24 cellular contexts compared by ENCODE assay signal in the genomic region with DNA sequence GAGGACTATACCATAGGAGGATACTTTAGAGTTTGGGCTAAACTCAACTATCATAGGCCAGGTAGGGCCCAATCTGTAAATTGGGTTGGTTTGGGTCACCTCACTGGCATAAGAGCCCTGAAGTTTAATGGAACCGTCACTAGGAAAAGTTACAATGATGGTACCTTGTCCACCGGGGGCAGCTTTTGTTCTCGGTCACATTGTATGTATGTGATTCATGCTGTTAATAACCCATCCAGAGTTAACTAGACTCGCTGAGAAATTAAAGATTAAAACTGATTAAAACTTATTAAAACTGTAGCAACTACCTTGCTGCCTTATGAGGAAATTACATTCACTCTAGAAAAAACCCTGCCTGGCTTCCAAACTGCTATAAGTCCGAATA.
A peak's percentile ranks its signal among the peaks of the same experiment; 100 is the strongest.
DNase-seq lines count a peak whose midpoint lies in the region; ATAC-seq and TF ChIP-seq lines count a peak whose summit lies in the region.
"Had no signal": no experiment of that assay in that cellular context is flagged by ENCODE, and none has a peak within 500 bp of the region (broad histone marks: within the 10 kb centered on the region; RNA-seq: fewer than 3 reads in every experiment).

No MANE protein-coding gene starts in this region.

- no peak overlapping the region for H3K4me3 ChIP-seq in BE2C (ENCODE audit: low read depth, low read length)
- H3K4me3 ChIP-seq in RWPE2 (ENCODE audit: severe bottlenecking), result no peak overlapping the region
- no peak overlapping the region for H3K4me3 ChIP-seq in transverse colon
- H3K4me3 ChIP-seq: breast epithelium, gastrocnemius medialis, HAP-1, testis had no signal

- H3K36me3 ChIP-seq in BE2C (no peaks in the 10 kb centered on the region), RWPE2 (ENCODE audit: low read depth) (no peaks in the 10 kb centered on the region), transverse colon (no peaks in the 10 kb centered on the region)
- H3K36me3 ChIP-seq: breast epithelium, gastrocnemius medialis, HAP-1 had no signal

- TF ChIP-seq CTCF in BE2C (IDR thresholded peaks at IDR 0.05; ENCODE audit: low read depth, low read length) (peak; percentile 27), HFFc6 (IDR thresholded peaks at IDR 0.05) (0 out of 2 replicates have a peak, but pooled peaks have one; percentile 17), RWPE2 (IDR thresholded peaks at IDR 0.05; ENCODE audit: poor library complexity, severe bottlenecking) (peak; percentile 5), transverse colon (IDR thresholded peaks at IDR 0.05) (no peak)

- intact Hi-C loops in transverse colon (cut with DNase I; ENCODE audit: low total_unique reads), result no loop called here

- no peak overlapping the region for H3K4me3 Mint-ChIP-seq in HFFc6
- H3K4me3 Mint-ChIP-seq: activated CD4-positive, alpha-beta T cell treated with anti-CD3 and anti-CD28 coated beads for 36 hours; activated CD8-positive, alpha-beta T cell treated with anti-CD3 and anti-CD28 coated beads, Interleukin-2, amount 10 ng/mL, durations not matched to agents 7 days and 5 days; activated naive CD4-positive, alpha-beta T cell treated with anti-CD3 and anti-CD28 coated beads, Interleukin-2, amount 10 ng/mL, durations not matched to agents 7 days and 5 days; CD4-positive, alpha-beta memory T cell; nephron progenitor cell; T-helper 2 cell treated with Interferon-gamma antibody and Interleukin-4, amounts not matched to agents 5 μg/mL and 100 μg/mL, for 36 hours had no signal

- peaks cover 9% of the 10 kb centered on the region for H3K36me3 Mint-ChIP-seq in HFFc6 (ENCODE audit: low read depth)
- H3K36me3 Mint-ChIP-seq: activated naive CD4-positive, alpha-beta T cell treated with anti-CD3 and anti-CD28 coated beads, Interleukin-2, amount 10 ng/mL, durations not matched to agents 7 days and 5 days; CD4-positive, alpha-beta memory T cell had no signal

- 77 to 92% methylated on average over 3 to 5 of the region's 5 CpGs for WGBS in transverse colon (ENCODE audit: low coverage in 1 of 2), 2 donors

- H3K9me3 ChIP-seq in BE2C (no peaks in the 10 kb centered on the region), RWPE2 (ENCODE audit: severe bottlenecking) (no peaks in the 10 kb centered on the region), transverse colon (no peaks in the 10 kb centered on the region)
- H3K9me3 ChIP-seq: breast epithelium, gastrocnemius medialis, HAP-1, testis had no signal

- H3K4me1 ChIP-seq in BE2C, result peaks cover 4% of the 10 kb centered on the region
- peaks cover 11% of the 10 kb centered on the region for H3K4me1 ChIP-seq in RWPE2 (ENCODE audit: insufficient read depth, poor library complexity, severe bottlenecking)
- no peaks in the 10 kb centered on the region for H3K4me1 ChIP-seq in transverse colon
- H3K4me1 ChIP-seq: breast epithelium, gastrocnemius medialis, HAP-1, testis had no signal

- H3K27ac Mint-ChIP-seq in HFFc6, result peak overlapping the region; percentile 10
- H3K27ac Mint-ChIP-seq: activated CD4-positive, alpha-beta T cell treated with anti-CD3 and anti-CD28 coated beads for 36 hours; activated CD8-positive, alpha-beta T cell treated with anti-CD3 and anti-CD28 coated beads, Interleukin-2, amount 10 ng/mL, durations not matched to agents 7 days and 5 days; activated naive CD4-positive, alpha-beta T cell treated with anti-CD3 and anti-CD28 coated beads, Interleukin-2, amount 10 ng/mL, durations not matched to agents 7 days and 5 days; CD4-positive, alpha-beta memory T cell; nephron progenitor cell; T-helper 2 cell treated with Interferon-gamma antibody and Interleukin-4, amounts not matched to agents 5 μg/mL and 100 μg/mL, for 36 hours had no signal

- H3K27ac ChIP-seq in RWPE2 (ENCODE audit: poor library complexity, severe bottlenecking) (peak overlapping the region; percentile 4), substantia nigra (ENCODE audit: low read depth, low read length, poor library complexity, severe bottlenecking) (no peak overlapping the region), transverse colon (no peak overlapping the region)
- H3K27ac ChIP-seq: breast epithelium, gastrocnemius medialis, testis, VCaP had no signal

- H3K4me1 Mint-ChIP-seq in HFFc6 (ENCODE audit: low read depth), result peaks cover 50% of the 10 kb centered on the region
- H3K4me1 Mint-ChIP-seq: activated CD4-positive, alpha-beta T cell treated with anti-CD3 and anti-CD28 coated beads for 36 hours; activated naive CD4-positive, alpha-beta T cell treated with anti-CD3 and anti-CD28 coated beads, Interleukin-2, amount 10 ng/mL, durations not matched to agents 7 days and 5 days; CD4-positive, alpha-beta memory T cell; nephron progenitor cell had no signal

- H3K27me3 ChIP-seq in BE2C, result no peaks in the 10 kb centered on the region
- peaks cover 6% of the 10 kb centered on the region for H3K27me3 ChIP-seq in RWPE2 (ENCODE audit: insufficient read depth, poor library complexity, severe bottlenecking)
- no peaks in the 10 kb centered on the region for H3K27me3 ChIP-seq in transverse colon
- H3K27me3 ChIP-seq: breast epithelium, gastrocnemius medialis, testis had no signal

- no peak for TF ChIP-seq EP300 in transverse colon (IDR thresholded peaks at IDR 0.05; ENCODE audit: low read depth)

- DNase-seq in BE2C (no peak), HFFc6 (no peak), RWPE2 (ENCODE audit: low spot score) (no peak), kidney tubule cell (ENCODE audit: low spot score) (peak; percentile 55), substantia nigra (lab: John Stamatoyannopoulos, UW) (no peak), transverse colon (no peak)
- DNase-seq: activated CD4-positive, alpha-beta T cell treated with anti-CD3 and anti-CD28 coated beads for 36 hours; activated CD8-positive, alpha-beta T cell treated with anti-CD3 and anti-CD28 coated beads, Interleukin-2, amount 10 ng/mL, durations not matched to agents 7 days and 5 days; activated naive CD4-positive, alpha-beta T cell treated with anti-CD3 and anti-CD28 coated beads, Interleukin-2, amount 10 ng/mL, durations not matched to agents 7 days and 5 days; CD4-positive, alpha-beta memory T cell; DMS 273 treated with DMSO at 0.1 percent for 48 hours; gastrocnemius medialis; left cardiac atrium; NCI-H1694 treated with DMSO at 0.1 percent for 48 hours; NCI-H510A; nephron progenitor cell; retina; stimulated activated naive CD8-positive, alpha-beta T cell treated with anti-CD3 and anti-CD28 coated beads, Interleukin-15, Interleukin-2, amounts not matched to agents 100 U/mL and 50 U/mL, for 24 hours; testis had no signal

- in situ Hi-C loops in transverse colon (cut with MboI; ENCODE audit: low pct_ligation_motif_present in 1 of 4, low pct_unique_long_range_greater_than_20kb in 1 of 4, low sequenced_read_pairs in 3 of 4), result no loop called here

- H3K27me3 Mint-ChIP-seq in HFFc6 (ENCODE audit: insufficient read depth), result no peaks in the 10 kb centered on the region
- H3K27me3 Mint-ChIP-seq: activated naive CD4-positive, alpha-beta T cell treated with anti-CD3 and anti-CD28 coated beads, Interleukin-2, amount 10 ng/mL, durations not matched to agents 7 days and 5 days had no signal

- ATAC-seq in RWPE2 (ENCODE audit: low read depth) (no peak), GM21526 (IDR thresholded peaks at IDR 0.05; ENCODE audit: low FRiP score, unreplicated experiment) (no peak)
- ATAC-seq: activated CD8-positive, alpha-beta T cell treated with anti-CD3 and anti-CD28 coated beads, Interleukin-2, amount 10 ng/mL, durations not matched to agents 7 days and 5 days; gastrocnemius medialis; stimulated activated naive CD8-positive, alpha-beta T cell treated with anti-CD3 and anti-CD28 coated beads, Interleukin-15, Interleukin-2, amounts not matched to agents 100 U/mL and 50 U/mL, for 24 hours had no signal

- no peak for TF ChIP-seq POLR2A in transverse colon (IDR thresholded peaks at IDR 0.05)

- H3K9me3 Mint-ChIP-seq in HFFc6, result no peaks in the 10 kb centered on the region
- H3K9me3 Mint-ChIP-seq: activated naive CD4-positive, alpha-beta T cell treated with anti-CD3 and anti-CD28 coated beads, Interleukin-2, amount 10 ng/mL, durations not matched to agents 7 days and 5 days; CD4-positive, alpha-beta memory T cell; nephron progenitor cell; T-helper 2 cell treated with Interferon-gamma antibody and Interleukin-4, amounts not matched to agents 5 μg/mL and 100 μg/mL, for 36 hours had no signal

Comparison
In these comparisons a context has a peak if more than half of its experiments do, and no peak if none do; other contexts are left out.
1. CTCF ChIP-seq: peak in BE2C (single experiment), HFFc6 (single experiment) and RWPE2 (single experiment); none in transverse colon (0 of 5).